17 cellular contexts compared by ENCODE assay signal in genomic region chr2:216232721-216233120, GRCh38.
A peak's percentile ranks its signal among the peaks of the same experiment; 100 is the strongest.
DNase-seq lines count a peak whose midpoint lies in the region; ATAC-seq and TF ChIP-seq lines count a peak whose summit lies in the region.
"Had no signal": no experiment of that assay in that cellular context is flagged by ENCODE, and none has a peak within 500 bp of the region (broad histone marks: within the 10 kb centered on the region; RNA-seq: fewer than 3 reads in every experiment).

No MANE protein-coding gene starts in this region.

- H3K27ac Mint-ChIP-seq in stimulated activated effector memory CD8-positive, alpha-beta T cell treated with anti-CD3 and anti-CD28 coated beads, Interleukin-12 subunit alpha, Interleukin-12 subunit beta, amount 100 ng/mL, for 72 hours, result peak overlapping the region; percentile 18
- H3K27ac Mint-ChIP-seq: B cell; CD4-positive, alpha-beta T cell; CD8-positive, alpha-beta T cell had no signal

- no peaks in the 10 kb centered on the region for H3K36me3 Mint-ChIP-seq in stimulated activated effector memory CD8-positive, alpha-beta T cell treated with anti-CD3 and anti-CD28 coated beads, Interleukin-12 subunit alpha, Interleukin-12 subunit beta, amount 100 ng/mL, for 72 hours

- no peak for TF ChIP-seq RAD21 in SK-N-SH (IDR thresholded peaks at IDR 0.05; ENCODE audit: low read length)

- H3K36me3 ChIP-seq in SK-N-SH (replicated peaks in 1 of 2; ENCODE audit: control insufficient read depth in 1 of 2, insufficient read depth in 2 of 2, low read length in 1 of 2), result peaks cover 0 to 16% of the 10 kb centered on the region in 2 experiments
- no peaks in the 10 kb centered on the region for H3K36me3 ChIP-seq in KMS-11 (ENCODE audit: insufficient read depth)

- TF ChIP-seq CTCF in SK-N-SH (IDR thresholded peaks at IDR 0.05), result no peak
- no peak for TF ChIP-seq CTCF in KMS-11 (conservative IDR thresholded peaks at IDR 0.05; ENCODE audit: low read depth, low read length)

- H3K9me3 ChIP-seq in SK-N-SH, result peaks cover 15% of the 10 kb centered on the region; the same call in 1 of the 2 replicates

- peaks cover 10% of the 10 kb centered on the region for H3K4me1 Mint-ChIP-seq in stimulated activated effector memory CD8-positive, alpha-beta T cell treated with anti-CD3 and anti-CD28 coated beads, Interleukin-12 subunit alpha, Interleukin-12 subunit beta, amount 100 ng/mL, for 72 hours
- H3K4me1 Mint-ChIP-seq: B cell had no signal

- DNase-seq in SK-N-SH, result no peak
- DNase-seq in stimulated activated effector memory CD8-positive, alpha-beta T cell treated with anti-CD3 and anti-CD28 coated beads, Interleukin-12 subunit alpha, Interleukin-12 subunit beta, amount 100 ng/mL, for 72 hours (ENCODE audit: low spot score in 2 of 2), result no peak
- DNase-seq: AML-193; Caco-2; Calu3; CD4-positive, alpha-beta T cell; CD8-positive, alpha-beta T cell; DMS79 treated with DMSO at 0.1 percent for 48 hours; GF-D8 had no signal

- ATAC-seq in SK-N-SH treated with all-trans-retinoic acid at 6 μM for 48 hours (no peak), HG03280 (IDR thresholded peaks at IDR 0.05; ENCODE audit: unreplicated experiment) (no peak)
- ATAC-seq in stimulated activated effector memory CD8-positive, alpha-beta T cell treated with anti-CD3 and anti-CD28 coated beads, Interleukin-12 subunit alpha, Interleukin-12 subunit beta, amount 100 ng/mL, for 72 hours, result no peak
- ATAC-seq: A549; CD8-positive, alpha-beta T cell had no signal

- CTCF ChIA-PET in SK-N-SH (lab: Yijun Ruan, JAX), result no interaction called here

- H3K27me3 ChIP-seq in SK-N-SH (ENCODE audit: insufficient read depth) (no peaks in the 10 kb centered on the region), KMS-11 (ENCODE audit: insufficient read depth, low read depth) (no peaks in the 10 kb centered on the region)
- H3K27me3 ChIP-seq: BLaER1 treated with 17β-estradiol and CSF1 and Interleukin-3, amounts not matched to agents 10 nM and 100 nM had no signal

- H3K4me2 ChIP-seq in SK-N-SH (no peak overlapping the region), KMS-11 (peak overlapping the region; percentile 45; the same call in 1 of the 2 replicates)
- H3K4me2 ChIP-seq: A549 had no signal

- H2AFZ ChIP-seq in SK-N-SH (ENCODE audit: low read depth) (no peak overlapping the region), KMS-11 (ENCODE audit: low read depth) (no peak overlapping the region)

- H3K4me3 Mint-ChIP-seq in stimulated activated effector memory CD8-positive, alpha-beta T cell treated with anti-CD3 and anti-CD28 coated beads, Interleukin-12 subunit alpha, Interleukin-12 subunit beta, amount 100 ng/mL, for 72 hours, result no peak overlapping the region
- H3K4me3 Mint-ChIP-seq: B cell; CD4-positive, alpha-beta T cell; CD8-positive, alpha-beta T cell had no signal

- no peak overlapping the region for H3K27ac ChIP-seq in SK-N-SH (ENCODE audit: low read depth in 2 of 2, low read length in 1 of 2)
- no peak overlapping the region for H3K27ac ChIP-seq in KMS-11
- H3K27ac ChIP-seq: 22Rv1; A549; BLaER1 treated with 17β-estradiol and CSF1 and Interleukin-3, amounts not matched to agents 10 nM and 100 nM; C4-2B had no signal

- no peaks in the 10 kb centered on the region for H3K9me2 ChIP-seq in SK-N-SH

- H4K20me1 ChIP-seq in SK-N-SH (ENCODE audit: insufficient read depth) (no peaks in the 10 kb centered on the region), KMS-11 (ENCODE audit: insufficient read depth) (no peaks in the 10 kb centered on the region)
- H4K20me1 ChIP-seq: BLaER1 treated with 17β-estradiol and CSF1 and Interleukin-3, amounts not matched to agents 10 nM and 100 nM had no signal

- TF ChIP-seq EP300 in SK-N-SH (IDR thresholded peaks at IDR 0.05; ENCODE audit: borderline replicate concordance in 1 of 2, low read depth in 1 of 2, low read length in 1 of 2), result no peak

- WGBS in SK-N-SH (ENCODE audit: low lambda C conversion rate), result 81% methylated on average over 1 of the region's 1 CpG

- POLR2A ChIA-PET in SK-N-SH (lab: Yijun Ruan, JAX), result no interaction called here

- H3K9ac ChIP-seq in SK-N-SH, result no peak overlapping the region
- H3K9ac ChIP-seq in KMS-11, result no peak overlapping the region
- H3K9ac ChIP-seq: BLaER1 treated with 17β-estradiol and CSF1 and Interleukin-3, amounts not matched to agents 10 nM and 100 nM had no signal

- peaks cover 12% of the 10 kb centered on the region for H3K9me3 Mint-ChIP-seq in stimulated activated effector memory CD8-positive, alpha-beta T cell treated with anti-CD3 and anti-CD28 coated beads, Interleukin-12 subunit alpha, Interleukin-12 subunit beta, amount 100 ng/mL, for 72 hours

- H3K4me1 ChIP-seq in SK-N-SH (ENCODE audit: control insufficient read depth in 1 of 2, insufficient read depth in 2 of 2, low read depth in 1 of 2, low read length in 1 of 2) (no peaks in the 10 kb centered on the region), KMS-11 (ENCODE audit: low read depth, poor library complexity, severe bottlenecking) (peaks cover 13% of the 10 kb centered on the region)
- H3K4me1 ChIP-seq: A549, Caco-2 had no signal

- no peak overlapping the region for H3K4me3 ChIP-seq in SK-N-SH (ENCODE audit: low read depth in 2 of 2, low read length in 1 of 2)
- no peak overlapping the region for H3K4me3 ChIP-seq in KMS-11 (IDR thresholded peaks at IDR 0.05; ENCODE audit: insufficient read depth, low read depth, low read length)
- H3K4me3 ChIP-seq: A549 had no signal

- H3K79me2 ChIP-seq in SK-N-SH (ENCODE audit: insufficient read depth) (no peaks in the 10 kb centered on the region), KMS-11 (ENCODE audit: insufficient read depth, low read depth) (no peaks in the 10 kb centered on the region)

- peaks cover 11% of the 10 kb centered on the region for H3F3A ChIP-seq in SK-N-SH (replicated peaks; ENCODE audit: insufficient read depth)

TF ChIP-seq in SK-N-SH treated with all-trans-retinoic acid at 6 μM for 48 hours, 23 proteins besides CTCF, POLR2A, EP300 and RAD21:
- TF ChIP-seq ZNF8 (CRISPR knock-in tag; IDR thresholded peaks at IDR 0.05) (no peak), ARNTL (CRISPR knock-in tag; IDR thresholded peaks at IDR 0.05; ENCODE audit: borderline replicate concordance, low read depth) (no peak), PATZ1 (CRISPR knock-in tag; IDR thresholded peaks at IDR 0.05; ENCODE audit: borderline replicate concordance) (no peak), ZNF70 (CRISPR knock-in tag; IDR thresholded peaks at IDR 0.05) (no peak), ZFP30 (CRISPR knock-in tag; IDR thresholded peaks at IDR 0.05) (peak; percentile 95)

TF ChIP-seq in SK-N-SH, 30 proteins besides CTCF, POLR2A, EP300 and RAD21:
- no peak for TF ChIP-seq GATA2 (CRISPR knock-in tag; IDR thresholded peaks at IDR 0.05)
- TF ChIP-seq YY1 (IDR thresholded peaks at IDR 0.05; ENCODE audit: low read depth), result no peak
- TF ChIP-seq RCOR1 (IDR thresholded peaks at IDR 0.05; ENCODE audit: low read length), result no peak
- TF ChIP-seq USF1 (IDR thresholded peaks at IDR 0.05; ENCODE audit: borderline replicate concordance, low read depth), result no peak
- no peak for TF ChIP-seq TEAD4 (IDR thresholded peaks at IDR 0.05; ENCODE audit: borderline replicate concordance, insufficient read depth)
- no peak for TF ChIP-seq TCF12 (IDR thresholded peaks at IDR 0.05)
- no peak for TF ChIP-seq REST (IDR thresholded peaks at IDR 0.05; ENCODE audit: low read depth, low read length)
- no peak for TF ChIP-seq TAF1 (IDR thresholded peaks at IDR 0.05; ENCODE audit: borderline replicate concordance, low read depth, low read length)
- no peak for TF ChIP-seq JUND (IDR thresholded peaks at IDR 0.05)
- no peak for TF ChIP-seq FOXJ3 (CRISPR knock-in tag; IDR thresholded peaks at IDR 0.05)
